In genomic region chr20:4867036-4867435, GRCh38 we compare ENCODE assay signal across 25 cellular contexts. TPM values are rescaled to one million over a fixed set of nuclear protein-coding genes. Genes with fewer than 3 reads are reported as not detected.
A peak's percentile ranks its signal among the peaks of the same experiment; 100 is the strongest.
DNase-seq lines count a peak whose midpoint lies in the region; ATAC-seq and TF ChIP-seq lines count a peak whose summit lies in the region.
"Had no signal": no experiment of that assay in that cellular context is flagged by ENCODE, and none has a peak within 500 bp of the region (broad histone marks: within the 10 kb centered on the region; RNA-seq: fewer than 3 reads in every experiment).

No MANE protein-coding gene starts in this region.

- H4K20me1 ChIP-seq in Karpas-422 (ENCODE audit: insufficient read depth, low read depth, low read length): no peaks in the 10 kb centered on the region

- H3K9me2 ChIP-seq in Karpas-422 (replicated peaks; ENCODE audit: insufficient read depth, low read length): no peaks in the 10 kb centered on the region

- POLR2A ChIA-PET in naive thymus-derived CD4-positive, alpha-beta T cell (lab: Charles Lee): interaction anchor here (0.7 kb wide), 1 partner anchor 96 kb away, joined by 3 read pairs; no protein-coding TSS in a partner anchor

- no peaks in the 10 kb centered on the region for H3K27me3 Mint-ChIP-seq in CD4-positive, CD25-positive, alpha-beta regulatory T cell
- H3K27me3 Mint-ChIP-seq in Calu3 (ENCODE audit: unreplicated experiment): no peaks in the 10 kb centered on the region
- H3K27me3 Mint-ChIP-seq in central memory CD8-positive, alpha-beta T cell: no peaks in the 10 kb centered on the region
- H3K27me3 Mint-ChIP-seq in neural crest cell (ENCODE audit: low read depth): no peaks in the 10 kb centered on the region
- no peaks in the 10 kb centered on the region for H3K27me3 Mint-ChIP-seq in naive thymus-derived CD4-positive, alpha-beta T cell

- no peak overlapping the region for H3K4me3 ChIP-seq in CD4-positive, CD25-positive, alpha-beta regulatory T cell (ENCODE audit: low read depth, low read length)
- no peak overlapping the region for H3K4me3 ChIP-seq in naive thymus-derived CD4-positive, alpha-beta T cell (ENCODE audit: low read length)
- no peak overlapping the region for H3K4me3 ChIP-seq in Karpas-422 (ENCODE audit: low read length)
- H3K4me3 ChIP-seq: ascending aorta, PC-9, skin epidermis, thyroid gland had no signal

- no peak overlapping the region for H3K9ac ChIP-seq in Karpas-422 (ENCODE audit: low read length)

- no TSS peak for BruUV-seq in Calu3 (replicated peaks; lab: Mats Ljungman, UMichigan)

- no peak overlapping the region for H3K27ac ChIP-seq in CD4-positive, CD25-positive, alpha-beta regulatory T cell (ENCODE audit: insufficient read depth, low read length, poor library complexity, severe bottlenecking)
- H3K27ac ChIP-seq in naive thymus-derived CD4-positive, alpha-beta T cell (ENCODE audit: low read depth, low read length): no peak overlapping the region
- no peak overlapping the region for H3K27ac ChIP-seq in Karpas-422 (ENCODE audit: low read length)
- H3K27ac ChIP-seq: ascending aorta, PC-9, skin epidermis, thyroid gland had no signal

- no peaks in the 10 kb centered on the region for H3K9me3 ChIP-seq in CD4-positive, CD25-positive, alpha-beta regulatory T cell (ENCODE audit: control insufficient read depth in 2 of 2, low read length in 2 of 2)
- no peaks in the 10 kb centered on the region for H3K9me3 ChIP-seq in naive thymus-derived CD4-positive, alpha-beta T cell (ENCODE audit: control insufficient read depth in 2 of 3, low read length in 3 of 3)
- no peaks in the 10 kb centered on the region for H3K9me3 ChIP-seq in Karpas-422 (ENCODE audit: low read length)
- H3K9me3 ChIP-seq: ascending aorta, thyroid gland had no signal

- ATAC-seq in CD4-positive, CD25-positive, alpha-beta regulatory T cell (ENCODE audit: low read depth in 2 of 2): no peak
- no peak for ATAC-seq in central memory CD8-positive, alpha-beta T cell (replicated peaks; ENCODE audit: extremely low read depth, poor library complexity, severe bottlenecking)
- no peak for ATAC-seq in naive thymus-derived CD4-positive, alpha-beta T cell

- H3K36me3 ChIP-seq in CD4-positive, CD25-positive, alpha-beta regulatory T cell (ENCODE audit: control insufficient read depth, insufficient read depth, low read length): peaks cover 14% of the 10 kb centered on the region
- H3K36me3 ChIP-seq in naive thymus-derived CD4-positive, alpha-beta T cell (ENCODE audit: control insufficient read depth in 2 of 3, insufficient read depth in 3 of 3, low read length in 3 of 3): peaks cover 0 to 43% (median 0%) of the 10 kb centered on the region in 3 experiments
- H3K36me3 ChIP-seq in Karpas-422 (ENCODE audit: insufficient read depth, low read length): peaks cover 14% of the 10 kb centered on the region; the same call in 1 of the 2 replicates

- intact Hi-C loops in Calu3 (cut with micrococcal nuclease; ENCODE audit: unreplicated experiment): no loop called here
- intact Hi-C loops in naive thymus-derived CD4-positive, alpha-beta T cell (cut with micrococcal nuclease): loop anchor here in 1 of 2 donors (5.0 kb wide), 1 partner anchor 55 kb away; no protein-coding TSS in a partner anchor

- no peak for TF ChIP-seq CTCF in Calu3 (IDR thresholded peaks at IDR 0.05; ENCODE audit: unreplicated experiment)
- no peak for TF ChIP-seq CTCF in neural crest cell (conservative IDR thresholded peaks at IDR 0.05)

- H3K4me1 ChIP-seq in CD4-positive, CD25-positive, alpha-beta regulatory T cell (ENCODE audit: control insufficient read depth, insufficient read depth, low read length, poor library complexity, severe bottlenecking): no peaks in the 10 kb centered on the region
- H3K4me1 ChIP-seq in naive thymus-derived CD4-positive, alpha-beta T cell (ENCODE audit: control insufficient read depth in 2 of 2, insufficient read depth in 2 of 2, low read length in 2 of 2): no peaks in the 10 kb centered on the region
- H3K4me1 ChIP-seq in Karpas-422 (ENCODE audit: low read length): no peaks in the 10 kb centered on the region
- H3K4me1 ChIP-seq: ascending aorta, thyroid gland had no signal

- no peak overlapping the region for H3K4me3 Mint-ChIP-seq in CD4-positive, CD25-positive, alpha-beta regulatory T cell
- no peak overlapping the region for H3K4me3 Mint-ChIP-seq in Calu3 (ENCODE audit: low read depth, unreplicated experiment)
- H3K4me3 Mint-ChIP-seq in central memory CD8-positive, alpha-beta T cell: no peak overlapping the region
- H3K4me3 Mint-ChIP-seq in neural crest cell: no peak overlapping the region
- no peak overlapping the region for H3K4me3 Mint-ChIP-seq in naive thymus-derived CD4-positive, alpha-beta T cell
- H3K4me3 Mint-ChIP-seq: HFFc6 had no signal

- CTCF ChIA-PET in Calu3 (lab: Charles Lee): no interaction called here
- CTCF ChIA-PET in naive thymus-derived CD4-positive, alpha-beta T cell (lab: Charles Lee): no interaction called here

- peaks cover 35% of the 10 kb centered on the region for H3K36me3 Mint-ChIP-seq in CD4-positive, CD25-positive, alpha-beta regulatory T cell
- H3K36me3 Mint-ChIP-seq in Calu3 (ENCODE audit: insufficient read depth, unreplicated experiment) (peaks cover 11% of the 10 kb centered on the region), neural crest cell (ENCODE audit: low read depth) (peaks cover 3% of the 10 kb centered on the region)
- H3K36me3 Mint-ChIP-seq in central memory CD8-positive, alpha-beta T cell (ENCODE audit: insufficient read depth): peaks cover 32% of the 10 kb centered on the region
- H3K36me3 Mint-ChIP-seq in naive thymus-derived CD4-positive, alpha-beta T cell: peaks cover 0 to 43% (median 11%) of the 10 kb centered on the region in 5 donors

- peaks cover 0 to 14% (median 9%) of the 10 kb centered on the region in 4 donors for H3K4me1 Mint-ChIP-seq in CD4-positive, CD25-positive, alpha-beta regulatory T cell
- H3K4me1 Mint-ChIP-seq in Calu3 (ENCODE audit: low read depth, unreplicated experiment): peaks cover 9% of the 10 kb centered on the region
- H3K4me1 Mint-ChIP-seq in central memory CD8-positive, alpha-beta T cell: peaks cover 5% of the 10 kb centered on the region
- H3K4me1 Mint-ChIP-seq in neural crest cell: peaks cover 9% of the 10 kb centered on the region
- peaks cover 0 to 31% (median 21%) of the 10 kb centered on the region in 7 donors for H3K4me1 Mint-ChIP-seq in naive thymus-derived CD4-positive, alpha-beta T cell

- no peaks in the 10 kb centered on the region for H3K27me3 ChIP-seq in CD4-positive, CD25-positive, alpha-beta regulatory T cell (ENCODE audit: control insufficient read depth, insufficient read depth, low read length)
- H3K27me3 ChIP-seq in naive thymus-derived CD4-positive, alpha-beta T cell (ENCODE audit: control insufficient read depth in 2 of 2, insufficient read depth in 2 of 2, low read length in 2 of 2): no peaks in the 10 kb centered on the region
- no peaks in the 10 kb centered on the region for H3K27me3 ChIP-seq in Karpas-422 (ENCODE audit: low read length)
- H3K27me3 ChIP-seq: ascending aorta, thyroid gland had no signal

- peak overlapping the region in 2 of 3 donors; percentile 13 to 15 for H3K27ac Mint-ChIP-seq in CD4-positive, CD25-positive, alpha-beta regulatory T cell
- H3K27ac Mint-ChIP-seq in Calu3 (ENCODE audit: unreplicated experiment): peak overlapping the region; percentile 36
- H3K27ac Mint-ChIP-seq in central memory CD8-positive, alpha-beta T cell (ENCODE audit: low read depth): peak overlapping the region; percentile 80
- H3K27ac Mint-ChIP-seq in neural crest cell (ENCODE audit: unreplicated experiment): peak overlapping the region; percentile 77
- peak overlapping the region in 4 of 9 donors; percentile 28 to 70 (median 46) for H3K27ac Mint-ChIP-seq in naive thymus-derived CD4-positive, alpha-beta T cell
- H3K27ac Mint-ChIP-seq: HFFc6 had no signal

- no peaks in the 10 kb centered on the region for H3K79me2 ChIP-seq in Karpas-422 (ENCODE audit: low read length)

- no peaks in the 10 kb centered on the region for H3K9me3 Mint-ChIP-seq in CD4-positive, CD25-positive, alpha-beta regulatory T cell
- H3K9me3 Mint-ChIP-seq in Calu3 (ENCODE audit: low read depth, unreplicated experiment) (no peaks in the 10 kb centered on the region), neural crest cell (no peaks in the 10 kb centered on the region)
- H3K9me3 Mint-ChIP-seq in central memory CD8-positive, alpha-beta T cell: no peaks in the 10 kb centered on the region
- no peaks in the 10 kb centered on the region for H3K9me3 Mint-ChIP-seq in naive thymus-derived CD4-positive, alpha-beta T cell
- H3K9me3 Mint-ChIP-seq: HFFc6 had no signal

- no peak for DNase-seq in CD4-positive, CD25-positive, alpha-beta regulatory T cell
- DNase-seq in Calu3 (peak; percentile 12), neural crest cell (ENCODE audit: low read depth, low spot score) (no peak), Karpas-422 (no peak)
- no peak for DNase-seq in central memory CD8-positive, alpha-beta T cell (ENCODE audit: low spot score in 2 of 2)
- DNase-seq in stimulated activated naive CD4-positive, alpha-beta T cell treated with Interleukin-2 at 50 U/mL for 16 hours (lab: John Stamatoyannopoulos, UW): no peak
- no peak for DNase-seq in naive thymus-derived CD4-positive, alpha-beta T cell
- DNase-seq: activated CD4-positive, alpha-beta T cell treated with anti-CD3 and anti-CD28 coated beads, Interleukin-2, amount 50 U/mL, for 4 hours; activated CD4-positive, CD25-positive, alpha-beta regulatory T cell; activated naive CD4-positive, alpha-beta T cell; caudate nucleus; dermis blood vessel endothelial cell; HFFc6; KG1; NCI-H1417 treated with DMSO at 0.1 percent for 48 hours; NCI-H2107; NCI-H510A treated with DMSO at 0.1 percent for 48 hours; occipital lobe; SHP77; stimulated activated CD4-positive, alpha-beta T cell treated with anti-CD3 and anti-CD28 coated beads, Interleukin-4, amount 100 ng/mL, for 1 hour; stimulated activated naive CD4-positive, alpha-beta T cell; thyroid gland had no signal

- H2AFZ ChIP-seq in Karpas-422 (ENCODE audit: low read length): no peak overlapping the region
- H2AFZ ChIP-seq: PC-9 had no signal

- no peak overlapping the region for H3K4me2 ChIP-seq in Karpas-422 (ENCODE audit: low read depth, low read length, poor library complexity, severe bottlenecking)
- H3K4me2 ChIP-seq: PC-9 had no signal

RNA-seq across cellular contexts. Expression of gene RASSF2, which starts 43.6 kb away (rescaled TPM):
- 33.9 TPM for total RNA-seq in CD4-positive, CD25-positive, alpha-beta regulatory T cell
- polyA plus RNA-seq in CD4-positive, CD25-positive, alpha-beta regulatory T cell: 10 to 100 TPM; 20.9 to 33.0 (median 29.1) TPM
- total RNA-seq in Calu3 (2022) (0.28 and 0.39 TPM in 2 replicates), neural crest cell (30.7 and 31.7 TPM in 2 replicates)
- 10 to 100 TPM; 24.7 to 67.4 (median 27.0) TPM for total RNA-seq in naive thymus-derived CD4-positive, alpha-beta T cell
- polyA plus RNA-seq in naive thymus-derived CD4-positive, alpha-beta T cell: 10 to 100 TPM; 23.0 to 44.6 TPM
- total RNA-seq in Karpas-422 (2014; rRNA removed; shearing (Covaris generic); ENCODE audit: low replicate concordance): 171 and 190 TPM in 2 replicates

Comparison
In these comparisons a context has a peak if more than half of its experiments do, and no peak if none do; other contexts are left out.
1. RNA of gene RASSF2, which starts 43.6 kb away (total RNA-seq): 171 to 190 TPM in Karpas-422, 33.9 TPM in CD4-positive, CD25-positive, alpha-beta regulatory T cell (single experiment), 30.7 to 31.7 TPM in neural crest cell and 24.7 to 67.4 TPM in naive thymus-derived CD4-positive, alpha-beta T cell; 0.28 to 0.39 TPM in Calu3; every median in the first group is over 10 times any median in the second.